ENCODE assay signal across 8 cellular contexts in genomic region chr5:171907731-171908343, GRCh38.
DNase-seq lines count a peak whose midpoint lies in the region; ATAC-seq and TF ChIP-seq lines count a peak whose summit lies in the region.

No MANE protein-coding gene starts in this region.

- DNase-seq in DMS153 (lab: John Stamatoyannopoulos, UW) (peak; percentile 2), DMS153 treated with DMSO at 0.1 percent for 48 hours (lab: John Stamatoyannopoulos, UW; ENCODE audit: unreplicated experiment) (no peak), M059J (ENCODE audit: low read depth) (peak; percentile 64), T follicular helper cell (ENCODE audit: low read depth) (peak; percentile 16), cardiac fibroblast (ENCODE audit: low read depth in 2 of 2) (peak; percentile 79 to 82), left colon (peak in 1 of 2 donors; percentile 29)
- peak; percentile 53 for DNase-seq in stimulated activated CD8-positive, alpha-beta memory T cell treated with anti-CD3 and anti-CD28 coated beads, Interleukin-4, amount 100 ng/mL, for 48 hours

- peak; percentile 68 for TF ChIP-seq CTCF in cardiac fibroblast (IDR thresholded peaks at IDR 0.05; ENCODE audit: low read depth, low read length)

- ATAC-seq in GM21528 (IDR thresholded peaks at IDR 0.05; ENCODE audit: low FRiP score, unreplicated experiment) (peak; percentile 76), left colon (peak; percentile 79)

- no peak overlapping the region for H3K4me3 ChIP-seq in cardiac fibroblast (replicated peaks in 1 of 2; ENCODE audit: low read depth in 2 of 2, low read length in 2 of 2)

- intact Hi-C loops in left colon (cut with DNase I, micrococcal nuclease) = loop anchor here (5.0 to 10.0 kb wide), 2 partner anchors 491 to 493 kb away; partner anchors contain the start of gene FGF18 (in 2 of the 2)
